19 cellular contexts compared by ENCODE assay signal in genomic region chr13:93996471-93996870, GRCh38.
DNase-seq lines count a peak whose midpoint lies in the region; ATAC-seq and TF ChIP-seq lines count a peak whose summit lies in the region.
"Had no signal": no experiment of that assay in that cellular context is flagged by ENCODE, and none has a peak within 500 bp of the region (broad histone marks: within the 10 kb centered on the region; RNA-seq: fewer than 3 reads in every experiment).

No MANE protein-coding gene starts in this region.

- H3K4me3 Mint-ChIP-seq in mesothelial cell of epicardium: no peak overlapping the region
- H3K4me3 Mint-ChIP-seq: B cell; CD4-positive, CD25-positive, alpha-beta regulatory T cell; CD8-positive, alpha-beta T cell; HFFc6 had no signal

- no peaks in the 10 kb centered on the region for H3K79me1 ChIP-seq in mesenchymal stem cell (replicated peaks; ENCODE audit: low read length, poor library complexity, severe bottlenecking)
- H3K79me1 ChIP-seq in trophoblast cell (ENCODE audit: low read length): no peaks in the 10 kb centered on the region

- no CpG with 5 or more reads among the region's 3 CpGs for WGBS in mesenchymal stem cell
- no CpG with 5 or more reads among the region's 3 CpGs for WGBS in trophoblast cell (ENCODE audit: extremely low coverage, insufficient coverage, insufficient read length)

- H2BK12ac ChIP-seq in mesenchymal stem cell (ENCODE audit: low read length in 2 of 2) (no peak overlapping the region), trophoblast cell (ENCODE audit: low read length) (no peak overlapping the region)

- no peaks in the 10 kb centered on the region for H3K79me2 ChIP-seq in trophoblast cell (ENCODE audit: control insufficient read depth, insufficient read depth, low read length, poor library complexity)

- H2BK5ac ChIP-seq in mesenchymal stem cell (ENCODE audit: low read depth, low read length, poor library complexity, severe bottlenecking) (no peak overlapping the region), trophoblast cell (ENCODE audit: low read depth, low read length, poor library complexity) (no peak overlapping the region)

- H3K27ac Mint-ChIP-seq in mesothelial cell of epicardium: no peak overlapping the region
- no peak overlapping the region for H3K27ac Mint-ChIP-seq in activated naive CD4-positive, alpha-beta T cell treated with anti-CD3 and anti-CD28 coated beads, Interleukin-2, amount 50 U/mL, for 72 hours
- H3K27ac Mint-ChIP-seq: B cell; CD4-positive, CD25-positive, alpha-beta regulatory T cell; CD8-positive, alpha-beta T cell; HFFc6 had no signal

- H3K4me3 ChIP-seq in adipocyte (ENCODE audit: low read length) (no peak overlapping the region), mesenchymal stem cell (ENCODE audit: insufficient read depth in 1 of 2, low read depth in 1 of 2, low read length in 2 of 2) (no peak overlapping the region), trophoblast cell (ENCODE audit: low read depth, low read length) (no peak overlapping the region)
- H3K4me3 ChIP-seq: BLaER1, GM12878, HAP-1 had no signal

- no peak overlapping the region for H3K4ac ChIP-seq in mesenchymal stem cell (ENCODE audit: low read depth in 1 of 2, low read length in 2 of 2)
- no peak overlapping the region for H3K4ac ChIP-seq in trophoblast cell (ENCODE audit: low read depth, low read length)

- H2AK5ac ChIP-seq in mesenchymal stem cell (ENCODE audit: low read length, severe bottlenecking) (no peak overlapping the region), trophoblast cell (ENCODE audit: low read length) (no peak overlapping the region)

- H3K4me2 ChIP-seq in mesenchymal stem cell (ENCODE audit: low read length, poor library complexity, severe bottlenecking): no peak overlapping the region
- no peak overlapping the region for H3K4me2 ChIP-seq in trophoblast cell (ENCODE audit: low read length)
- H3K4me2 ChIP-seq: BLaER1 had no signal

- H4K91ac ChIP-seq in mesenchymal stem cell (ENCODE audit: low read length): no peak overlapping the region
- no peak overlapping the region for H4K91ac ChIP-seq in trophoblast cell (ENCODE audit: low read depth, low read length)

- H3K36me3 ChIP-seq in adipocyte (ENCODE audit: control insufficient read depth, insufficient read depth, low read length, severe bottlenecking) (no peaks in the 10 kb centered on the region), mesenchymal stem cell (ENCODE audit: control insufficient read depth in 1 of 2, insufficient read depth in 2 of 2, low read depth in 1 of 2, low read length in 2 of 2) (no peaks in the 10 kb centered on the region), trophoblast cell (ENCODE audit: control insufficient read depth in 1 of 2, insufficient read depth in 2 of 2, low read length in 2 of 2) (no peaks in the 10 kb centered on the region)
- H3K36me3 ChIP-seq: BLaER1, HAP-1 had no signal

- H3K27me3 ChIP-seq in adipocyte (replicated peaks; ENCODE audit: control insufficient read depth, insufficient read depth, low read length): no peaks in the 10 kb centered on the region
- H3K27me3 ChIP-seq in mesenchymal stem cell (ENCODE audit: control insufficient read depth in 1 of 2, insufficient read depth in 1 of 2, low read length in 2 of 2): no peaks in the 10 kb centered on the region
- H3K27me3 ChIP-seq in trophoblast cell (ENCODE audit: insufficient read depth, low read length): no peaks in the 10 kb centered on the region
- H3K27me3 ChIP-seq: BLaER1 had no signal

- ATAC-seq in activated naive CD4-positive, alpha-beta T cell treated with anti-CD3 and anti-CD28 coated beads, Interleukin-2, amount 50 U/mL, for 72 hours: no peak
- ATAC-seq: CD8-positive, alpha-beta T cell; GM12878 had no signal

- no peak overlapping the region for H2BK15ac ChIP-seq in mesenchymal stem cell (ENCODE audit: low read depth, poor library complexity, severe bottlenecking)

- peaks cover 5% of the 10 kb centered on the region for H3K9me3 Mint-ChIP-seq in mesothelial cell of epicardium
- H3K9me3 Mint-ChIP-seq in activated naive CD4-positive, alpha-beta T cell treated with anti-CD3 and anti-CD28 coated beads, Interleukin-2, amount 50 U/mL, for 72 hours: no peaks in the 10 kb centered on the region
- H3K9me3 Mint-ChIP-seq: CD8-positive, alpha-beta T cell; HFFc6 had no signal

- H3K9ac ChIP-seq in adipocyte (ENCODE audit: low read length) (no peak overlapping the region), mesenchymal stem cell (ENCODE audit: low read length) (no peak overlapping the region), trophoblast cell (ENCODE audit: low read length) (no peak overlapping the region)
- H3K9ac ChIP-seq: BLaER1 had no signal

- H4K8ac ChIP-seq in mesenchymal stem cell (ENCODE audit: low read length) (no peak overlapping the region), trophoblast cell (ENCODE audit: low read depth, low read length) (no peak overlapping the region)

- DNase-seq in adipocyte (ENCODE audit: low read depth): peak; percentile 19
- DNase-seq in brain pericyte (ENCODE audit: low read depth, low spot score): peak; percentile 47
- no peak for DNase-seq in mesenchymal stem cell
- DNase-seq in mesothelial cell of epicardium (ENCODE audit: low spot score in 2 of 2, unreplicated experiment in 2 of 2): no peak
- no peak for DNase-seq in activated naive CD4-positive, alpha-beta T cell treated with anti-CD3 and anti-CD28 coated beads, Interleukin-2, amount 50 U/mL, for 72 hours (ENCODE audit: low spot score in 2 of 2)
- no peak for DNase-seq in trophoblast cell
- DNase-seq: Caco-2; CD4-positive, CD25-positive, alpha-beta regulatory T cell; CD8-positive, alpha-beta T cell; DMS153; DND-41; GOT3; HFFc6 had no signal

- H3K36me3 Mint-ChIP-seq in mesothelial cell of epicardium: peaks cover 2% of the 10 kb centered on the region
- H3K36me3 Mint-ChIP-seq in activated naive CD4-positive, alpha-beta T cell treated with anti-CD3 and anti-CD28 coated beads, Interleukin-2, amount 50 U/mL, for 72 hours: no peaks in the 10 kb centered on the region
- H3K36me3 Mint-ChIP-seq: CD4-positive, CD25-positive, alpha-beta regulatory T cell; CD8-positive, alpha-beta T cell had no signal

- H3K4me1 Mint-ChIP-seq in mesothelial cell of epicardium: no peaks in the 10 kb centered on the region
- H3K4me1 Mint-ChIP-seq: B cell; CD4-positive, CD25-positive, alpha-beta regulatory T cell had no signal

- H3K23ac ChIP-seq in mesenchymal stem cell (ENCODE audit: low read length in 2 of 2) (no peak overlapping the region), trophoblast cell (ENCODE audit: low read length) (no peak overlapping the region)

- H3K14ac ChIP-seq in mesenchymal stem cell (ENCODE audit: low read length in 2 of 2) (no peak overlapping the region), trophoblast cell (ENCODE audit: low read length) (no peak overlapping the region)

- H3K18ac ChIP-seq in mesenchymal stem cell (ENCODE audit: low read depth in 1 of 2, low read length in 2 of 2) (no peak overlapping the region), trophoblast cell (ENCODE audit: low read length) (no peak overlapping the region)

- H3K27ac ChIP-seq in mesenchymal stem cell (ENCODE audit: low read length, poor library complexity, severe bottlenecking): peak overlapping the region; percentile 65
- no peak overlapping the region for H3K27ac ChIP-seq in trophoblast cell (ENCODE audit: low read depth, low read length)
- H3K27ac ChIP-seq: 22Rv1, BLaER1, C4-2B had no signal

- H2BK120ac ChIP-seq in mesenchymal stem cell (ENCODE audit: low read depth, low read length) (no peak overlapping the region), trophoblast cell (ENCODE audit: insufficient read depth, low read length, poor library complexity) (no peak overlapping the region)

- no peaks in the 10 kb centered on the region for H3K27me3 Mint-ChIP-seq in mesothelial cell of epicardium (ENCODE audit: low read depth)
- H3K27me3 Mint-ChIP-seq: B cell had no signal

- no peak overlapping the region for H4K12ac ChIP-seq in trophoblast cell (ENCODE audit: low read depth, low read length)

- no peak overlapping the region for H2AFZ ChIP-seq in mesenchymal stem cell (ENCODE audit: low read depth, low read length)
- no peak overlapping the region for H2AFZ ChIP-seq in trophoblast cell (ENCODE audit: insufficient read depth, low read length, poor library complexity)

- no peaks in the 10 kb centered on the region for H3K9me3 ChIP-seq in adipocyte (ENCODE audit: control insufficient read depth, low read length)
- H3K9me3 ChIP-seq in mesenchymal stem cell (ENCODE audit: control insufficient read depth, low read length): no peaks in the 10 kb centered on the region
- H3K9me3 ChIP-seq in trophoblast cell (ENCODE audit: insufficient read depth, low read depth, low read length): no peaks in the 10 kb centered on the region
- H3K9me3 ChIP-seq: BLaER1, Caco-2, HAP-1 had no signal

- no peaks in the 10 kb centered on the region for H3K4me1 ChIP-seq in adipocyte (ENCODE audit: control insufficient read depth, insufficient read depth, low read length)
- no peaks in the 10 kb centered on the region for H3K4me1 ChIP-seq in mesenchymal stem cell (ENCODE audit: control insufficient read depth, insufficient read depth, low read depth, low read length)
- H3K4me1 ChIP-seq in trophoblast cell (ENCODE audit: control insufficient read depth in 1 of 2, insufficient read depth in 2 of 2, low read length in 2 of 2): no peaks in the 10 kb centered on the region
- H3K4me1 ChIP-seq: BLaER1, Caco-2, HAP-1 had no signal

- no peak for TF ChIP-seq CTCF in mesothelial cell of epicardium (IDR thresholded peaks at IDR 0.05; ENCODE audit: unreplicated experiment)

Comparison
In these comparisons a context has a peak if more than half of its experiments do, and no peak if none do; other contexts are left out.
1. DNase-seq: peak in adipocyte (single experiment) and brain pericyte (single experiment); none in mesenchymal stem cell (single experiment), mesothelial cell of epicardium (0 of 2), activated naive CD4-positive, alpha-beta T cell treated with anti-CD3 and anti-CD28 coated beads, Interleukin-2, amount 50 U/mL, for 72 hours (0 of 2) and trophoblast cell (0 of 2).